ENCODE assay signal across 28 cellular contexts in the genomic region with DNA sequence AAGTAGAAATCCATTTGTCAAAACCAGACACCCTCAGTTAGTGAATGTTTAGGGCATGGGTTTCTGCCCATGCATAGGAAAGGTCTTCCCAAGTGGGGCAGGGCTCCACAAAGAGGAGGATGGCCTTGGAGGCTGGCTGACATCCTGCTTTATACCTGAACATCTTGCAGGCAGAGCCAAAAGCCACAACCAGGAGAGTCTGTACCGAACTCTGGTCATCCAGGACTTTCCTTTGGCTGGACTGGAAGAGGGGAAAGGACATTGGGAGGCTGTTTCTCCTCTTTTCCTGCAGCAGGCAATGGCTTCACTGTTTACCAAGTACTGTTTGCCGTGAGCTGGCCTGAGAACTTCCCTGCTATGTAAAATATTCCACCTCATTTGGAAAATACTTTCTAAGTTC. TPM values are rescaled to one million over a fixed set of nuclear protein-coding genes. Genes with fewer than 3 reads are reported as not detected.
"Had no signal": no experiment of that assay in that cellular context is flagged by ENCODE, and none has a peak within 500 bp of the region (broad histone marks: within the 10 kb centered on the region; RNA-seq: fewer than 3 reads in every experiment).

No MANE protein-coding gene starts in this region.

- H3K36me3 Mint-ChIP-seq: natural killer cell treated with Interleukin-12 subunit alpha and Interleukin-12 subunit beta and Interleukin-15 and Interleukin-18, amount 100 ng/mL, for 72 hours had no signal

- DNase-seq: activated CD4-positive, alpha-beta T cell treated with anti-CD3 and anti-CD28 coated beads for 1 hour; activated CD4-positive, alpha-beta T cell treated with anti-CD3 and anti-CD28 coated beads, Interleukin-2, amount 50 U/mL, for 1 hour; activated effector memory CD4-positive, alpha-beta T cell treated with Interleukin-2 at 50 U/mL for 16 hours; activated naive CD4-positive, alpha-beta T cell treated with anti-CD3 and anti-CD28 coated beads for 36 hours; activated naive CD8-positive, alpha-beta T cell treated with anti-CD3 and anti-CD28 coated beads, Interleukin-2, amount 10 ng/mL, durations not matched to agents 7 days and 5 days; activated T-cell treated with anti-CD3 and anti-CD28 coated beads, Interleukin-2, amount 50 U/mL, for 72 hours; amygdala; cortex of kidney; erythroblast; foreskin melanocyte; glutamatergic neuron; immature natural killer cell; kidney glomerular epithelial cell; left ventricle myocardium superior; ovary; right cardiac atrium; stimulated activated CD4-positive, alpha-beta T cell treated with anti-CD3 and anti-CD28 coated beads, Interleukin-12 subunit alpha, Interleukin-12 subunit beta, amount 100 ng/mL, for 4 hours; stimulated activated CD4-positive, alpha-beta T cell treated with anti-CD3 and anti-CD28 coated beads, Interleukin-4, amount 100 ng/mL, for 4 hours; stimulated activated naive CD8-positive, alpha-beta T cell treated with anti-CD3 and anti-CD28 coated beads, Interleukin-15, Interleukin-2, amounts not matched to agents 100 U/mL and 50 U/mL, for 24 hours; substantia nigra had no signal

- H3K4me3 Mint-ChIP-seq: activated naive CD4-positive, alpha-beta T cell treated with anti-CD3 and anti-CD28 coated beads for 36 hours; activated naive CD8-positive, alpha-beta T cell treated with anti-CD3 and anti-CD28 coated beads, Interleukin-2, amount 10 ng/mL, durations not matched to agents 7 days and 5 days; activated T-cell treated with anti-CD3 and anti-CD28 coated beads, Interleukin-2, amount 50 U/mL, for 72 hours; natural killer cell treated with Interleukin-12 subunit alpha and Interleukin-12 subunit beta and Interleukin-15 and Interleukin-18, amount 100 ng/mL, for 72 hours had no signal

- H3K4me3 ChIP-seq: cardiac muscle cell, hepatocyte, ovary, tibial nerve had no signal

- H3K9me3 ChIP-seq: ovary, tibial nerve had no signal

- H3K27ac ChIP-seq: cardiac muscle cell, hepatocyte, ovary had no signal

- H3K27ac Mint-ChIP-seq: activated naive CD4-positive, alpha-beta T cell treated with anti-CD3 and anti-CD28 coated beads for 36 hours; activated naive CD8-positive, alpha-beta T cell treated with anti-CD3 and anti-CD28 coated beads, Interleukin-2, amount 10 ng/mL, durations not matched to agents 7 days and 5 days; activated T-cell treated with anti-CD3 and anti-CD28 coated beads, Interleukin-2, amount 50 U/mL, for 72 hours; natural killer cell treated with Interleukin-12 subunit alpha and Interleukin-12 subunit beta and Interleukin-15 and Interleukin-18, amount 100 ng/mL, for 72 hours had no signal

- H3K36me3 ChIP-seq: ovary had no signal

- H3K9me3 Mint-ChIP-seq: activated naive CD4-positive, alpha-beta T cell treated with anti-CD3 and anti-CD28 coated beads for 36 hours; activated naive CD8-positive, alpha-beta T cell treated with anti-CD3 and anti-CD28 coated beads, Interleukin-2, amount 10 ng/mL, durations not matched to agents 7 days and 5 days; activated T-cell treated with anti-CD3 and anti-CD28 coated beads, Interleukin-2, amount 50 U/mL, for 72 hours; immature natural killer cell; natural killer cell treated with Interleukin-12 subunit alpha and Interleukin-12 subunit beta and Interleukin-15 and Interleukin-18, amount 100 ng/mL, for 72 hours had no signal

- H3K27me3 Mint-ChIP-seq: activated naive CD8-positive, alpha-beta T cell treated with anti-CD3 and anti-CD28 coated beads, Interleukin-2, amount 10 ng/mL, durations not matched to agents 7 days and 5 days; natural killer cell treated with Interleukin-12 subunit alpha and Interleukin-12 subunit beta and Interleukin-15 and Interleukin-18, amount 100 ng/mL, for 72 hours had no signal

- H3K27me3 ChIP-seq: cardiac muscle cell, hepatocyte, ovary, tibial nerve had no signal

- ATAC-seq: activated T-cell treated with anti-CD3 and anti-CD28 coated beads, Interleukin-2, amount 50 U/mL, for 72 hours; left ventricle myocardium superior; natural killer cell treated with Interleukin-12 subunit alpha and Interleukin-12 subunit beta and Interleukin-15 and Interleukin-18, amount 100 ng/mL, for 72 hours; right cardiac atrium; stimulated activated naive CD8-positive, alpha-beta T cell treated with anti-CD3 and anti-CD28 coated beads, Interleukin-15, Interleukin-2, amounts not matched to agents 100 U/mL and 50 U/mL, for 24 hours had no signal

RNA-seq across cellular contexts. Expression of gene SLC47A2, which starts 59.2 kb away (rescaled TPM):
- total RNA-seq: activated CD8-positive, alpha-beta memory T cell treated with anti-CD3 and anti-CD28 coated beads for 36 hours; activated naive CD4-positive, alpha-beta T cell treated with anti-CD3 and anti-CD28 coated beads for 36 hours; activated naive CD8-positive, alpha-beta T cell treated with anti-CD3 and anti-CD28 coated beads, Interleukin-2, amount 10 ng/mL, durations not matched to agents 7 days and 5 days; activated T-cell treated with anti-CD3 and anti-CD28 coated beads, Interleukin-2, amount 50 U/mL, for 72 hours; left ventricle myocardium superior; natural killer cell treated with Interleukin-12 subunit alpha and Interleukin-12 subunit beta and Interleukin-15 and Interleukin-18, amount 100 ng/mL, for 72 hours; pulmonary artery endothelial cell; right cardiac atrium; skeletal muscle tissue; T-helper 2 cell treated with Interferon-gamma antibody and Interleukin-4, amounts not matched to agents 100 ng/mL and 5 ng/mL, for 36 hours; tibial nerve had no signal
